Comparison of ENCODE assay signal across 8 cellular contexts in genomic region chr12:62259311-62259992, GRCh38. TPM values are rescaled to one million over a fixed set of nuclear protein-coding genes. Genes with fewer than 3 reads are reported as not detected.
DNase-seq lines count a peak whose midpoint lies in the region; ATAC-seq lines count a peak whose summit lies in the region.

No MANE protein-coding gene starts in this region.

- H3K27ac ChIP-seq in iPS-20b (ENCODE audit: low read length), result peak overlapping the region; percentile 53

- H3K27me3 Mint-ChIP-seq in activated naive CD4-positive, alpha-beta T cell treated with anti-CD3 and anti-CD28 coated beads for 36 hours (ENCODE audit: low read depth), result no peaks in the 10 kb centered on the region
- no peaks in the 10 kb centered on the region for H3K27me3 Mint-ChIP-seq in stimulated activated naive B cell treated with anti-CD40 and anti-IgM and Interleukin-4, amounts not matched to agents 10 μg/mL and 1 μg/mL and 100 μg/mL, for 72 hours

- no peak for DNase-seq in activated naive CD4-positive, alpha-beta T cell treated with anti-CD3 and anti-CD28 coated beads for 36 hours
- DNase-seq in activated naive CD4-positive, alpha-beta T cell treated with Interleukin-2 at 50 U/mL for 16 hours, result no peak
- peak; percentile 32 for DNase-seq in NCI-H2107 (lab: John Stamatoyannopoulos, UW)
- DNase-seq in amniotic epithelial cell (ENCODE audit: low read depth), result peak; percentile 8
- DNase-seq in stimulated activated naive B cell treated with anti-CD40 and anti-IgM and Interleukin-4, amounts not matched to agents 10 μg/mL and 1 μg/mL and 100 μg/mL, for 72 hours, result no peak
- DNase-seq in NCI-H1048 (lab: John Stamatoyannopoulos, UW), result no peak

- H3K4me3 ChIP-seq in iPS-20b (ENCODE audit: low read length), result peak overlapping the region; percentile 98

- H3K27me3 ChIP-seq in iPS-20b (ENCODE audit: insufficient read depth, low read length), result no peaks in the 10 kb centered on the region

- no peaks in the 10 kb centered on the region for H3K9me3 Mint-ChIP-seq in activated naive CD4-positive, alpha-beta T cell treated with anti-CD3 and anti-CD28 coated beads for 36 hours
- H3K9me3 Mint-ChIP-seq in stimulated activated naive B cell treated with anti-CD40 and anti-IgM and Interleukin-4, amounts not matched to agents 10 μg/mL and 1 μg/mL and 100 μg/mL, for 72 hours, result no peaks in the 10 kb centered on the region

- H3K9ac ChIP-seq in iPS-20b (ENCODE audit: low read depth, low read length), result peak overlapping the region; percentile 81

- H3K27ac Mint-ChIP-seq in activated naive CD4-positive, alpha-beta T cell treated with anti-CD3 and anti-CD28 coated beads for 36 hours, result peak overlapping the region; percentile 98
- H3K27ac Mint-ChIP-seq in stimulated activated naive B cell treated with anti-CD40 and anti-IgM and Interleukin-4, amounts not matched to agents 10 μg/mL and 1 μg/mL and 100 μg/mL, for 72 hours, result peak overlapping the region; percentile 100

- peaks cover 8% of the 10 kb centered on the region for H3K4me1 ChIP-seq in iPS-20b (ENCODE audit: insufficient read depth, low read length)

- peaks cover 52% of the 10 kb centered on the region for H3K4me1 Mint-ChIP-seq in activated naive CD4-positive, alpha-beta T cell treated with anti-CD3 and anti-CD28 coated beads for 36 hours (ENCODE audit: low read depth)
- H3K4me1 Mint-ChIP-seq in stimulated activated naive B cell treated with anti-CD40 and anti-IgM and Interleukin-4, amounts not matched to agents 10 μg/mL and 1 μg/mL and 100 μg/mL, for 72 hours, result peaks cover 8 to 28% of the 10 kb centered on the region in 2 donors

- intact Hi-C loops in activated naive CD4-positive, alpha-beta T cell treated with anti-CD3 and anti-CD28 coated beads for 36 hours (cut with micrococcal nuclease), result no loop called here

- H3K36me3 ChIP-seq in iPS-20b (ENCODE audit: insufficient read depth, low read depth, low read length), result no peaks in the 10 kb centered on the region

- H3K36me3 Mint-ChIP-seq in activated naive CD4-positive, alpha-beta T cell treated with anti-CD3 and anti-CD28 coated beads for 36 hours (ENCODE audit: low read depth), result peaks cover 8% of the 10 kb centered on the region
- peaks cover 11 to 20% of the 10 kb centered on the region in 2 donors for H3K36me3 Mint-ChIP-seq in stimulated activated naive B cell treated with anti-CD40 and anti-IgM and Interleukin-4, amounts not matched to agents 10 μg/mL and 1 μg/mL and 100 μg/mL, for 72 hours

- H3K9me3 ChIP-seq in iPS-20b (ENCODE audit: insufficient read depth, low read depth, low read length), result no peaks in the 10 kb centered on the region

- CTCF ChIA-PET in activated naive CD4-positive, alpha-beta T cell treated with anti-CD3 and anti-CD28 coated beads for 36 hours (lab: Charles Lee), result interaction anchor here (1.1 to 1.3 kb wide), 2 partner anchors 12 to 21 kb away, joined by 3 to 4 read pairs; no protein-coding TSS in a partner anchor

- H3K4me3 Mint-ChIP-seq in activated naive CD4-positive, alpha-beta T cell treated with anti-CD3 and anti-CD28 coated beads for 36 hours, result peak overlapping the region; percentile 85
- peak overlapping the region; percentile 88 to 98 for H3K4me3 Mint-ChIP-seq in stimulated activated naive B cell treated with anti-CD40 and anti-IgM and Interleukin-4, amounts not matched to agents 10 μg/mL and 1 μg/mL and 100 μg/mL, for 72 hours

- peak; percentile 9 for ATAC-seq in HG02938 (IDR thresholded peaks at IDR 0.05; ENCODE audit: unreplicated experiment)
- ATAC-seq in stimulated activated naive B cell treated with anti-CD40 and anti-IgM and Interleukin-4, amounts not matched to agents 10 μg/mL and 1 μg/mL and 100 μg/mL, for 72 hours (replicated peaks), result peak; percentile 18 to 21

RNA-seq across cellular contexts. Expression of gene USP15, which starts 0.8 kb away (rescaled TPM):
- 10 to 100 TPM; 84.5 to 95.5 TPM for total RNA-seq in activated naive CD4-positive, alpha-beta T cell treated with anti-CD3 and anti-CD28 coated beads for 36 hours

Comparison
In these comparisons a context has a peak if more than half of its experiments do, and no peak if none do; other contexts are left out.
1. DNase-seq: peak in NCI-H2107 (single experiment) and amniotic epithelial cell (single experiment); none in activated naive CD4-positive, alpha-beta T cell treated with anti-CD3 and anti-CD28 coated beads for 36 hours (single experiment), activated naive CD4-positive, alpha-beta T cell treated with Interleukin-2 at 50 U/mL for 16 hours (single experiment), stimulated activated naive B cell treated with anti-CD40 and anti-IgM and Interleukin-4, amounts not matched to agents 10 μg/mL and 1 μg/mL and 100 μg/mL, for 72 hours (single experiment) and NCI-H1048 (single experiment).